ENCODE assay signal across 8 cellular contexts in the genomic region with DNA sequence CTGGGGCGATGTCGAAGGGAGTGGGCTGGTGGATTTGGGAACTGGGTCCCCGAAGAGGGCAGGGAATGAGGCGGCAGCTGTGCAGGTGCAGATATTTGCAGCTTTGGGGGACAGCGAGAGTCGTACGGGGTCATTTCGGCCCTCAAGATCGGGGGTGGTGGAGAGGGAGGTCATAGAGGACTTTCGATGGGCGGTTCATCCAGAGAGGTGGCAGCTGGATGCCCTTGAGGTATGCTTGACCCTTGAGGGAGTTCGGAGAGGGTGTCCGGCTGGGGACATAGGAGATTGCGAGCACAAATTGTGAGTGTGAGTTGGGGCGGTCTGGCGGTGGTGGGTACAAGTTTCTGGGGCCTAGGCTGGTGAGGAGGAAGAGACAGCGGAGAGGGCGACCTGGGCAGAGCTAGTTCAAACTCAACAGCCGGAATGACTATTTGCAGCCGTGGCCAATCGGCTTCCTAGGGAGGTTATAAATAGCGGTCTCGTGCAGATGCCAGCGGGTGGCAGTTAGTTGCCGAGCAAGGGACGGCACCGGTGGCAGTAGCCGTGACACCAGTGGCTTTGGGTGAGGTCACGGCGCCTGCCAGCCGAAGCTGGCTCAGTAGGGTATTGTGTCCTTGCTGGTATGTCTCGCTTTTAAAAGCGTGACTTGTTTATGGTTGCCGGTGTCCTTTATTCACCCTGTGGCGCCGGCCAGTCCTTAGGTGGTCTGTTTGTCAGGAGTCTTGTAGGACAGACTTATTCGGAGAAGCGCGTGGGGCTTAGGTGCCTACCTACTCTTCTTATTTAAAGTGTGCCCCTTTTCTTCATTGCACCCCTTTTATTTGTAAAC. TPM values are rescaled to one million over a fixed set of nuclear protein-coding genes. Genes with fewer than 3 reads are reported as not detected.
A peak's percentile ranks its signal among the peaks of the same experiment; 100 is the strongest.
DNase-seq lines count a peak whose midpoint lies in the region; ATAC-seq and TF ChIP-seq lines count a peak whose summit lies in the region.

No MANE protein-coding gene starts in this region.

- H3K36me3 Mint-ChIP-seq in IgD-negative memory B cell, result peaks cover 6% of the 10 kb centered on the region

- TF ChIP-seq CTCF in RWPE1 (conservative IDR thresholded peaks at IDR 0.05; ENCODE audit: low read depth), result no peak
- no peak for TF ChIP-seq CTCF in foreskin fibroblast (IDR thresholded peaks at IDR 0.05; ENCODE audit: low read depth, low read length)

- H3K36me3 ChIP-seq in neuron (ENCODE audit: insufficient read depth, low read length), result no peaks in the 10 kb centered on the region

- peaks cover 17% of the 10 kb centered on the region for H3K4me1 ChIP-seq in neuron (ENCODE audit: insufficient read depth, low read length)

- POLR2A ChIA-PET in RWPE1 (lab: Yijun Ruan, JAX; ENCODE audit: low non-redundant PET), result no interaction called here

- peak overlapping the region; percentile 84 for H2AFZ ChIP-seq in neuron (ENCODE audit: low read depth, low read length)

- no peaks in the 10 kb centered on the region for H3K27me3 Mint-ChIP-seq in IgD-negative memory B cell

- H3K27me3 ChIP-seq in neuron (ENCODE audit: insufficient read depth, low read length), result no peaks in the 10 kb centered on the region

- H3K4me3 ChIP-seq in foreskin fibroblast (ENCODE audit: low read depth in 1 of 2, low read length in 2 of 2) (peak overlapping the region; percentile 80 to 90), neuron (ENCODE audit: low read length) (peak overlapping the region; percentile 96)

- H3K4me3 Mint-ChIP-seq in IgD-negative memory B cell, result peak overlapping the region; percentile 86 to 95 (median 92)

- H3K4me1 Mint-ChIP-seq in IgD-negative memory B cell, result peaks cover 27 to 34% (median 32%) of the 10 kb centered on the region in 3 donors

- ATAC-seq in GM21515 (IDR thresholded peaks at IDR 0.05; ENCODE audit: unreplicated experiment), result peak; percentile 32

- H3K9me3 Mint-ChIP-seq in IgD-negative memory B cell, result no peaks in the 10 kb centered on the region

- peak overlapping the region; percentile 83 for H3K27ac ChIP-seq in RWPE1

- H3K27ac Mint-ChIP-seq in IgD-negative memory B cell, result peak overlapping the region; percentile 80 to 91 (median 91)

- DNase-seq in DMS114 treated with DMSO at 0.1 percent for 48 hours (lab: John Stamatoyannopoulos, UW; ENCODE audit: unreplicated experiment) (peak; percentile 15), RWPE1 (ENCODE audit: low spot score) (peak; percentile 19), foreskin fibroblast (peak; percentile 38 to 74), superior temporal gyrus (ENCODE audit: extremely low spot score) (peak; percentile 68)
- DNase-seq in activated effector memory CD4-positive, alpha-beta T cell treated with Interleukin-2 at 50 U/mL for 16 hours, result peak; percentile 61

- H3K9me3 ChIP-seq in neuron (ENCODE audit: low read length), result no peaks in the 10 kb centered on the region

- CTCF ChIA-PET in RWPE1 (lab: Yijun Ruan, JAX), result interaction anchor here (0.6 kb wide), 1 partner anchor 121 kb away, joined by 4 read pairs; no protein-coding TSS in a partner anchor

RNA-seq across cellular contexts. Expression of a gene that starts 0.8 kb away (rescaled TPM):
- polyA plus RNA-seq in IgD-negative memory B cell, result 37.3 TPM

RNA-seq across cellular contexts. Expression of a gene that starts 46.9 kb away (rescaled TPM):
- polyA plus RNA-seq in IgD-negative memory B cell, result 35.8 TPM

Comparison
In these comparisons a context has a peak if more than half of its experiments do, and no peak if none do; other contexts are left out.
1. Peak in every context shown above with its lines: DNase-seq, ATAC-seq, H3K4me3 ChIP-seq and H3K27ac ChIP-seq.
2. DNase-seq: peak in every context shown above with its lines; median percentile 68 in superior temporal gyrus; 61 in activated effector memory CD4-positive, alpha-beta T cell treated with Interleukin-2 at 50 U/mL for 16 hours; 56 in foreskin fibroblast; 19 in RWPE1; 15 in DMS114 treated with DMSO at 0.1 percent for 48 hours.